ENCODE assay signal across 9 cellular contexts in genomic region chr16:75267631-75268264, GRCh38. TPM values are rescaled to one million over a fixed set of nuclear protein-coding genes. Genes with fewer than 3 reads are reported as not detected.
DNase-seq lines count a peak whose midpoint lies in the region; ATAC-seq and TF ChIP-seq lines count a peak whose summit lies in the region.
"Had no signal": no experiment of that assay in that cellular context is flagged by ENCODE, and none has a peak within 500 bp of the region (broad histone marks: within the 10 kb centered on the region; RNA-seq: fewer than 3 reads in every experiment).

No MANE protein-coding gene starts in this region.

- intact Hi-C loops in heart right ventricle (cut with DNase I), result loop anchor here in 2 of 10 donors (5.0 kb wide), 2 partner anchors 35 to 40 kb away; no protein-coding TSS in a partner anchor

- H3K36me3 ChIP-seq in RWPE2 (ENCODE audit: low read depth) (peaks cover 20% of the 10 kb centered on the region), heart right ventricle (peaks cover 0 to 6% (median 0%) of the 10 kb centered on the region in 9 donors), tibial nerve (no peaks in the 10 kb centered on the region)

- TF ChIP-seq CTCF in RWPE2 (IDR thresholded peaks at IDR 0.05; ENCODE audit: poor library complexity, severe bottlenecking) (no peak), heart right ventricle (IDR thresholded peaks at IDR 0.05) (no peak), tibial nerve (IDR thresholded peaks at IDR 0.05) (no peak)

- H3K9me3 ChIP-seq in RWPE2 (ENCODE audit: severe bottlenecking) (no peaks in the 10 kb centered on the region), heart right ventricle (no peaks in the 10 kb centered on the region), tibial nerve (no peaks in the 10 kb centered on the region)

- H3K4me1 ChIP-seq in RWPE2 (ENCODE audit: insufficient read depth, poor library complexity, severe bottlenecking) (peaks cover 27% of the 10 kb centered on the region), heart right ventricle (peaks cover 23 to 57% (median 39%) of the 10 kb centered on the region in 9 donors), tibial nerve (peaks cover 0 to 58% (median 31%) of the 10 kb centered on the region in 4 donors)

- no peak for TF ChIP-seq EP300 in tibial nerve (IDR thresholded peaks at IDR 0.05)

- DNase-seq in NCI-H146 (lab: John Stamatoyannopoulos, UW) (peak; percentile 12), NCI-H146 treated with DMSO at 0.1 percent for 48 hours (lab: John Stamatoyannopoulos, UW; ENCODE audit: unreplicated experiment) (no peak), RWPE2 (ENCODE audit: low spot score) (peak; percentile 93), heart right ventricle (peak; percentile 77 to 80), tibial nerve (ENCODE audit: low spot score in 2 of 2) (no peak), NK-92 (lab: John Stamatoyannopoulos, UW; ENCODE audit: unreplicated experiment) (no peak), ureter (ENCODE audit: low spot score) (no peak)
- no peak for DNase-seq in stimulated activated CD4-positive, alpha-beta T cell treated with anti-CD3 and anti-CD28 coated beads, Interleukin-15, amount 100 ng/mL, for 24 hours
- DNase-seq: activated CD4-positive, alpha-beta memory T cell treated with anti-CD3 and anti-CD28 coated beads, Interleukin-2, amount 10 ng/mL, durations not matched to agents 7 days and 5 days had no signal

- H3K27me3 ChIP-seq in RWPE2 (ENCODE audit: insufficient read depth, poor library complexity, severe bottlenecking) (no peaks in the 10 kb centered on the region), heart right ventricle (peaks cover 0 to 69% (median 0%) of the 10 kb centered on the region in 7 donors), tibial nerve (no peaks in the 10 kb centered on the region)

- H3K4me3 ChIP-seq in RWPE2 (ENCODE audit: severe bottlenecking) (no peak overlapping the region), heart right ventricle (no peak overlapping the region), tibial nerve (no peak overlapping the region)

- H3K27ac ChIP-seq in RWPE2 (ENCODE audit: poor library complexity, severe bottlenecking), result peak overlapping the region; percentile 80
- peak overlapping the region in 8 of 10 donors; percentile 32 to 79 (median 64) for H3K27ac ChIP-seq in heart right ventricle
- peak overlapping the region in 3 of 4 donors; percentile 25 to 91 (median 63) for H3K27ac ChIP-seq in tibial nerve

- no peak for TF ChIP-seq POLR2A in tibial nerve (IDR thresholded peaks at IDR 0.05)

- 44 to 64% methylated on average over 10 of the region's 10 CpGs for WGBS in heart right ventricle, 2 donors
- WGBS in tibial nerve, 2 donors, result 56 to 64% methylated on average over 7 to 10 of the region's 10 CpGs

- ATAC-seq in RWPE2 (ENCODE audit: low read depth), result peak; percentile 93
- peak; percentile 32 to 84 (median 59) for ATAC-seq in heart right ventricle

RNA-seq across cellular contexts. Expression of gene BCAR1, which starts 16.3 kb away (rescaled TPM):
- total RNA-seq in heart right ventricle (10 to 100 TPM; 56.1 to 85.2 (median 72.4) TPM), tibial nerve (10 to 100 TPM; 41.0 to 57.3 (median 42.9) TPM), ureter (81.8 TPM)
- 10 to 100 TPM; 54.6 to 65.8 TPM for polyA plus RNA-seq in heart right ventricle
- total RNA-seq: activated CD4-positive, alpha-beta memory T cell treated with anti-CD3 and anti-CD28 coated beads, Interleukin-2, amount 10 ng/mL, durations not matched to agents 7 days and 5 days had no signal

RNA-seq across cellular contexts. Expression of gene CTRB1, which starts 49.0 kb away (rescaled TPM):
- 1 to 10 TPM in 7 of 10 donors, not detected in 3; 1.8 to 3.8 (median 2.6) TPM for total RNA-seq in heart right ventricle
- polyA plus RNA-seq in heart right ventricle, result 1 to 10 TPM in 1 of 2 donors, not detected in 1; 1.0 TPM
- 10 to 100 TPM in 1 of 4 donors, 1 to 10 TPM in 2, under 1 TPM in 1; 0.59 to 24.3 (median 1.2) TPM for total RNA-seq in tibial nerve
- not detected for total RNA-seq in ureter
- total RNA-seq: activated CD4-positive, alpha-beta memory T cell treated with anti-CD3 and anti-CD28 coated beads, Interleukin-2, amount 10 ng/mL, durations not matched to agents 7 days and 5 days had no signal

Comparison
In these comparisons a context has a peak if more than half of its experiments do, and no peak if none do; other contexts are left out.
1. DNase-seq: peak in NCI-H146 (single experiment), RWPE2 (single experiment) and heart right ventricle (2 of 2); none in NCI-H146 treated with DMSO at 0.1 percent for 48 hours (single experiment), tibial nerve (0 of 2), stimulated activated CD4-positive, alpha-beta T cell treated with anti-CD3 and anti-CD28 coated beads, Interleukin-15, amount 100 ng/mL, for 24 hours (single experiment), NK-92 (single experiment) and ureter (single experiment).
2. Peak in every context shown above with its lines, with median percentiles within 50 percentile points of each other: H3K27ac ChIP-seq.